Comparison of ENCODE assay signal across 15 cellular contexts in genomic region chr20:60266184-60266823, GRCh38.
"Had no signal": no experiment of that assay in that cellular context is flagged by ENCODE, and none has a peak within 500 bp of the region (broad histone marks: within the 10 kb centered on the region; RNA-seq: fewer than 3 reads in every experiment).

No MANE protein-coding gene starts in this region.

- DNase-seq: activated CD4-positive, alpha-beta T cell treated with anti-CD3 and anti-CD28 coated beads, Interleukin-2, amount 50 U/mL, for 48 hours; activated CD8-positive, alpha-beta memory T cell treated with anti-CD3 and anti-CD28 coated beads, Interleukin-2, amount 50 U/mL, for 4 hours; activated T-cell treated with anti-CD3 and anti-CD28 coated beads, Interleukin-2, amount 50 U/mL, for 48 hours; adrenal gland; erythroblast; gastrocnemius medialis; heart right ventricle; left cardiac atrium; lower lobe of right lung; sigmoid colon; spleen; SW 1271; T-helper 9 cell; thyroid gland had no signal

- H2AFZ ChIP-seq: parathyroid adenoma had no signal

- H3K9me3 ChIP-seq: adrenal gland, gastrocnemius medialis, heart right ventricle, lower lobe of right lung, sigmoid colon, spleen, thyroid gland had no signal

- H3K9ac ChIP-seq: parathyroid adenoma had no signal

- H3K36me3 ChIP-seq: adrenal gland, gastrocnemius medialis, heart right ventricle, lower lobe of right lung, sigmoid colon, spleen, thyroid gland had no signal

- H3K4me1 ChIP-seq: adrenal gland, gastrocnemius medialis, lower lobe of right lung, sigmoid colon, thyroid gland had no signal

- H3K27me3 ChIP-seq: adrenal gland, gastrocnemius medialis, thyroid gland had no signal

- H3K4me3 ChIP-seq: adrenal gland, gastrocnemius medialis, heart right ventricle, lower lobe of right lung, sigmoid colon, spleen, thyroid gland had no signal

- H3K27ac ChIP-seq: adrenal gland, gastrocnemius medialis, heart right ventricle, lower lobe of right lung, parathyroid adenoma, sigmoid colon, spleen, thyroid gland had no signal

- ATAC-seq: gastrocnemius medialis, heart right ventricle, left cardiac atrium had no signal
